8 cellular contexts compared by ENCODE assay signal in the genomic region with DNA sequence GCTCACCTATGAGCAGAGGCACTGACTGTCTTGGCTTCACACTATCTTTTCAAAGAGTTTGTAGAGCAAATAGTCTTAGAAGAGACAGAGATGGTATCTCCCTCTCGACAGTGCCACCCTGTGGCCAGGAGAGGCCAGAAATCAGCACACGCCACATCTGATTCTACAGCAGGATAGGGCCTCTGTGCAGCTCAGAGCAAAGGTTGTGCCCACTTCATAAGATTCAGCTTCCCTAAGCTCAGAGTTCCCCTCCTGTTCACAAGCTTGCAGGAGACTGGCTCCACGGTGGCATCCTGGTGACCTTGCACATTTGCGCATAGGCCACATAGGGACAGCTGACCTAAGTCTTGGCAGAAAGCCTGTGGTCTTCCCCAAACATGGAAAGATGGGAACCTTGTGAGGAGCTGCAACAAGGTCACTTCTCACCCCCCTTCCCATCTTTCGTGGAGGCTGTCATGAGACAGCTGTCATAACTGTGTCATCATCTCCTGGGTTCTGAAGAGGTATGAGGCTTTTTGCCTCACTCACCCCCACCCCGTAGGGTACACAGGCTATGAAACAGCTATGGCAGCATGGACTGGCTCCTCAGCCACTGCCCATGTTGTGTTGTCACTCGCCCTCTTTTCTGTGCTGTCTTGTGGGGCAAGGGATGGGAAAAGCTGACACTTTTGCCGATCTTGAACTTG. TPM values are rescaled to one million over a fixed set of nuclear protein-coding genes. Genes with fewer than 3 reads are reported as not detected.
DNase-seq lines count a peak whose midpoint lies in the region; ATAC-seq and TF ChIP-seq lines count a peak whose summit lies in the region.

No MANE protein-coding gene starts in this region.

- H3K4me1 Mint-ChIP-seq in CD14-positive monocyte (peaks cover 8% of the 10 kb centered on the region), endothelial cell (ENCODE audit: unreplicated experiment) (peaks cover 82% of the 10 kb centered on the region)

- ATAC-seq in GM21390 (IDR thresholded peaks at IDR 0.05; ENCODE audit: unreplicated experiment) (peak; percentile 49), HG03196 (IDR thresholded peaks at IDR 0.05; ENCODE audit: unreplicated experiment) (no peak)

- intact Hi-C loops in CD14-positive monocyte (cut with micrococcal nuclease): loop anchor here (2.0 to 5.0 kb wide), 7 partner anchors 114 to 274 kb away; no protein-coding TSS in a partner anchor

- H3K27ac Mint-ChIP-seq in CD14-positive monocyte: no peak overlapping the region
- H3K27ac Mint-ChIP-seq in endothelial cell (ENCODE audit: unreplicated experiment): peak overlapping the region; percentile 75

- H3K27me3 Mint-ChIP-seq in CD14-positive monocyte (ENCODE audit: low read depth in 3 of 3) (peaks cover 0 to 5% (median 2%) of the 10 kb centered on the region in 3 donors), endothelial cell (ENCODE audit: unreplicated experiment) (peaks cover under 1% of the 10 kb centered on the region)

- H3K9me3 Mint-ChIP-seq in CD14-positive monocyte (no peaks in the 10 kb centered on the region), endothelial cell (ENCODE audit: unreplicated experiment) (no peaks in the 10 kb centered on the region)

- TF ChIP-seq CTCF in CD14-positive monocyte (IDR thresholded peaks at IDR 0.05) (peak; percentile 90), endothelial cell (IDR thresholded peaks at IDR 0.05; ENCODE audit: unreplicated experiment) (peak; percentile 58)

- H3K36me3 Mint-ChIP-seq in CD14-positive monocyte (no peaks in the 10 kb centered on the region), endothelial cell (ENCODE audit: low read depth, unreplicated experiment) (peaks cover 20% of the 10 kb centered on the region)

- DNase-seq in CD14-positive monocyte (ENCODE audit: low spot score) (peak; percentile 61), NCI-H69 (lab: John Stamatoyannopoulos, UW) (peak; percentile 36), endothelial cell (ENCODE audit: low spot score) (peak; percentile 71), myocyte (ENCODE audit: low read depth) (peak; percentile 70)
- DNase-seq in activated CD8-positive, alpha-beta memory T cell treated with anti-CD3 and anti-CD28 coated beads for 1 hour (ENCODE audit: extremely low read depth in 1 of 2, low read depth in 1 of 2): peak; percentile 17 to 55
- peak; percentile 44 to 55 for DNase-seq in stimulated activated CD8-positive, alpha-beta memory T cell treated with anti-CD3 and anti-CD28 coated beads, Interleukin-7, amount 100 ng/mL, for 4 hours (ENCODE audit: low read depth in 2 of 2)

- H3K4me3 Mint-ChIP-seq in CD14-positive monocyte: no peak overlapping the region
- H3K4me3 Mint-ChIP-seq in endothelial cell (ENCODE audit: unreplicated experiment): peak overlapping the region; percentile 72

RNA-seq across cellular contexts. Expression of gene ITLN2, which starts 3.0 kb away (rescaled TPM):
- polyA plus RNA-seq in CD14-positive monocyte: not detected
- total RNA-seq in endothelial cell (ENCODE audit: unreplicated experiment): 118 TPM
- not detected in 2 replicates for total RNA-seq in myocyte
- not detected for polyA plus RNA-seq in myocyte (2012)

Comparison
In these comparisons a context has a peak if more than half of its experiments do, and no peak if none do; other contexts are left out.
1. RNA of gene ITLN2, which starts 3.0 kb away (total RNA-seq): 118 TPM in endothelial cell (single experiment); not detected in myocyte; every median in the first group is over 100 times any median in the second.
2. Peak in every context shown above with its lines, with median percentiles within 50 percentile points of each other: DNase-seq.